Comparison of ENCODE assay signal across 18 cellular contexts in genomic region chr5:72185717-72186388, GRCh38.
DNase-seq lines count a peak whose midpoint lies in the region.
"Had no signal": no experiment of that assay in that cellular context is flagged by ENCODE, and none has a peak within 500 bp of the region (broad histone marks: within the 10 kb centered on the region; RNA-seq: fewer than 3 reads in every experiment).

No MANE protein-coding gene starts in this region.

- no peaks in the 10 kb centered on the region for H4K20me1 ChIP-seq in GM23248 (ENCODE audit: insufficient read depth)

- no peak overlapping the region for H3K4me3 ChIP-seq in GM23248
- H3K4me3 ChIP-seq in SK-N-MC = no peak overlapping the region
- H3K4me3 ChIP-seq in skeletal muscle cell (ENCODE audit: low read depth, low read length) = no peak overlapping the region
- H3K4me3 ChIP-seq in mesendoderm (ENCODE audit: low read length) = no peak overlapping the region
- H3K4me3 ChIP-seq: BLaER1 treated with 17β-estradiol and CSF1 and Interleukin-3, amounts not matched to agents 10 nM and 100 nM; colonic mucosa; hepatocyte; skin epidermis had no signal

- peaks cover 29% of the 10 kb centered on the region for H3F3A ChIP-seq in GM23248 (ENCODE audit: insufficient read depth)

- H3K4me1 ChIP-seq in GM23248 (ENCODE audit: insufficient read depth) (peaks cover 31% of the 10 kb centered on the region), mesendoderm (ENCODE audit: control insufficient read depth, low read depth, low read length) (no peaks in the 10 kb centered on the region)
- H3K4me1 ChIP-seq: colonic mucosa had no signal

- no peak overlapping the region for H2BK5ac ChIP-seq in mesendoderm (ENCODE audit: low read length)

- H3K9me3 ChIP-seq in GM23248 (ENCODE audit: low read depth) (no peaks in the 10 kb centered on the region), SK-N-MC (ENCODE audit: low read depth, low read length) (no peaks in the 10 kb centered on the region)
- H3K9me3 ChIP-seq: BLaER1 treated with 17β-estradiol and CSF1 and Interleukin-3, amounts not matched to agents 10 nM and 100 nM; colonic mucosa had no signal

- no peak overlapping the region for H3K4me2 ChIP-seq in GM23248 (ENCODE audit: unreplicated experiment)
- H3K4me2 ChIP-seq in mesendoderm (ENCODE audit: low read length) = no peak overlapping the region
- H3K4me2 ChIP-seq: BLaER1 treated with 17β-estradiol and CSF1 and Interleukin-3, amounts not matched to agents 10 nM and 100 nM; hepatocyte had no signal

- no peak overlapping the region for H3K18ac ChIP-seq in mesendoderm (ENCODE audit: low read length)

- no peak overlapping the region for H3K56ac ChIP-seq in mesendoderm (ENCODE audit: low read length)

- peaks cover 60% of the 10 kb centered on the region for H3K36me3 ChIP-seq in GM23248 (ENCODE audit: low read depth)
- H3K36me3 ChIP-seq in SK-N-MC (ENCODE audit: insufficient read depth, low read length) = peaks cover 25% of the 10 kb centered on the region; the same call in 1 of the 2 replicates
- H3K36me3 ChIP-seq in mesendoderm (ENCODE audit: control insufficient read depth, insufficient read depth, low read length) = peaks cover 9% of the 10 kb centered on the region
- H3K36me3 ChIP-seq: colonic mucosa had no signal

- no peak overlapping the region for H2AFZ ChIP-seq in GM23248
- H2AFZ ChIP-seq: hepatocyte had no signal

- no peak overlapping the region for H4K8ac ChIP-seq in mesendoderm (ENCODE audit: low read depth, low read length)

- H3K23ac ChIP-seq in mesendoderm (ENCODE audit: low read length) = no peak overlapping the region

- peaks cover 13% of the 10 kb centered on the region for H3K79me1 ChIP-seq in mesendoderm (ENCODE audit: low read length)

- H3K79me2 ChIP-seq in GM23248 (ENCODE audit: insufficient read depth) = peaks cover 95% of the 10 kb centered on the region
- H3K79me2 ChIP-seq in mesendoderm (ENCODE audit: control insufficient read depth, insufficient read depth, low read length) = no peaks in the 10 kb centered on the region
- H3K79me2 ChIP-seq: hepatocyte had no signal

- H2BK120ac ChIP-seq in mesendoderm (ENCODE audit: low read depth, low read length) = no peak overlapping the region

- H3K4ac ChIP-seq in mesendoderm (ENCODE audit: low read depth, low read length) = no peak overlapping the region

- WGBS in GM23248 (ENCODE audit: low coverage in 1 of 2, low lambda C conversion rate in 2 of 2, missing lambda C conversion rate in 2 of 2), 2 experiments = 36 to 37% methylated on average over 9 of the region's 9 CpGs
- WGBS in mesendoderm (ENCODE audit: extremely low coverage, insufficient coverage, low lambda C conversion rate) = no CpG with 5 or more reads among the region's 9 CpGs

- no peak overlapping the region for H4K5ac ChIP-seq in mesendoderm (ENCODE audit: low read length)

- H3K27me3 ChIP-seq in GM23248 (replicated peaks; ENCODE audit: insufficient read depth) (no peaks in the 10 kb centered on the region), mesendoderm (ENCODE audit: insufficient read depth, low read length, poor library complexity) (no peaks in the 10 kb centered on the region)
- H3K27me3 ChIP-seq: BLaER1 treated with 17β-estradiol and CSF1 and Interleukin-3, amounts not matched to agents 10 nM and 100 nM; colonic mucosa; hepatocyte had no signal

- H3K9me2 ChIP-seq in GM23248 (ENCODE audit: insufficient read depth) = no peaks in the 10 kb centered on the region

- H2AK5ac ChIP-seq in mesendoderm (ENCODE audit: low read length) = no peak overlapping the region

- no peak overlapping the region for H3K9ac ChIP-seq in GM23248
- H3K9ac ChIP-seq in SK-N-MC (ENCODE audit: insufficient read length) = no peak overlapping the region
- H3K9ac ChIP-seq in mesendoderm (ENCODE audit: low read length) = no peak overlapping the region
- H3K9ac ChIP-seq: BLaER1 treated with 17β-estradiol and CSF1 and Interleukin-3, amounts not matched to agents 10 nM and 100 nM had no signal

- H3K27ac ChIP-seq in GM23248 (no peak overlapping the region), SK-N-MC (peak overlapping the region; percentile 3; the same call in 1 of the 2 replicates), mesendoderm (ENCODE audit: low read depth, low read length) (no peak overlapping the region)
- H3K27ac ChIP-seq: BLaER1 treated with 17β-estradiol and CSF1 and Interleukin-3, amounts not matched to agents 10 nM and 100 nM; colonic mucosa; epithelial cell of prostate; hepatocyte had no signal

- in situ Hi-C loops in GM23248 (cut with MboI) = no loop called here

- peak; percentile 73 for DNase-seq in GM23248
- DNase-seq in SK-N-MC (ENCODE audit: low read depth, low spot score) = no peak
- peak; percentile 41 for DNase-seq in fibroblast of peridontal ligament (ENCODE audit: extremely low read depth)
- peak; percentile 84 for DNase-seq in skeletal muscle cell (ENCODE audit: low read depth)
- DNase-seq in NCI-H446 (lab: John Stamatoyannopoulos, UW) = no peak
- no peak for DNase-seq in mesendoderm
- DNase-seq in activated naive CD4-positive, alpha-beta T cell treated with anti-CD3 and anti-CD28 coated beads, Interleukin-2, amount 50 U/mL, for 16 hours = no peak
- DNase-seq: activated B cell treated with CpG ODN at 0.5 μM for 24 hours; colonic mucosa; kidney glomerular epithelial cell; NCI-H187 treated with DMSO at 0.1 percent for 48 hours; NCI-H774; stimulated activated CD4-positive, alpha-beta T cell treated with anti-CD3 and anti-CD28 coated beads, Interleukin-4, amount 100 ng/mL, for 24 hours; stimulated activated CD8-positive, alpha-beta memory T cell treated with anti-CD3 and anti-CD28 coated beads, Interleukin-4, amount 100 ng/mL, for 48 hours had no signal

- H2BK15ac ChIP-seq in mesendoderm (replicated peaks; ENCODE audit: low read depth) = no peak overlapping the region

Comparison
In these comparisons a context has a peak if more than half of its experiments do, and no peak if none do; other contexts are left out.
1. DNase-seq: peak in GM23248 (single experiment), fibroblast of peridontal ligament (single experiment) and skeletal muscle cell (single experiment); none in SK-N-MC (single experiment), NCI-H446 (0 of 2), mesendoderm (single experiment) and activated naive CD4-positive, alpha-beta T cell treated with anti-CD3 and anti-CD28 coated beads, Interleukin-2, amount 50 U/mL, for 16 hours (single experiment).